Comparison of ENCODE assay signal across 1 cellular context in the genomic region with DNA sequence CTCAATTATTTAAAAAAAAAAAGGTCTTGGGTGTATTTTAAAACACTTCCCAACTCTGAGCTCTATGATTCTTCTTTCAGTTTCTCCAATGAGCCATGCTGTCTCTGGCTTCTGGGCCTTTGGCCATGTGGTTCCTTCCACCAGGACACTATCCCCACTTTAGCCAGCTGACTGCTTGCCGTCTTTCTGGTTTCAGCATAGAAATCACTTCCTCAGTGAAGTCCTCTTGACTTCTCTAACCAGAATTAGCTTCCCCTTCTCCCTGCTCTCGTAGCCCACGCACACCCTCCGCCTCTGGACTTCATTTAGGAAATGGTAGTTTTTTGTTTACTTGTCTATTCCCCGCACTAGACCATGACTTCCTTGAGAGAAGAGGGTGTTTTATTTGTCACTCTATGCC.
TF ChIP-seq lines count a peak whose summit lies in the region.

No MANE protein-coding gene starts in this region.

TF ChIP-seq in HepG2, 621 proteins besides CTCF, POLR2A, EP300 and RAD21:
- TF ChIP-seq ZSCAN20 (CRISPR knock-in tag; IDR thresholded peaks at IDR 0.05; ENCODE audit: borderline replicate concordance) (no peak), TARDBP (CRISPR knock-in tag; IDR thresholded peaks at IDR 0.05) (no peak), ZBTB38 (CRISPR knock-in tag; IDR thresholded peaks at IDR 0.05) (no peak), E2F5 (CRISPR knock-in tag; conservative IDR thresholded peaks at IDR 0.05) (no peak), KDM4B (CRISPR knock-in tag; IDR thresholded peaks at IDR 0.05) (no peak), ZNF326 (CRISPR knock-in tag; IDR thresholded peaks at IDR 0.05; ENCODE audit: borderline replicate concordance) (no peak), SIN3B (IDR thresholded peaks at IDR 0.05; ENCODE audit: low read length) (no peak), HNRNPL (IDR thresholded peaks at IDR 0.05; ENCODE audit: low read depth, low read length) (no peak)
- TF ChIP-seq, protein P1, sequence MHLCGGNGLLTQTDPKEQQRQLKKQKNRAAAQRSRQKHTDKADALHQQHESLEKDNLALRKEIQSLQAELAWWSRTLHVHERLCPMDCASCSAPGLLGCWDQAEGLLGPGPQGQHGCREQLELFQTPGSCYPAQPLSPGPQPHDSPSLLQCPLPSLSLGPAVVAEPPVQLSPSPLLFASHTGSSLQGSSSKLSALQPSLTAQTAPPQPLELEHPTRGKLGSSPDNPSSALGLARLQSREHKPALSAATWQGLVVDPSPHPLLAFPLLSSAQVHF (CRISPR knock-in tag; IDR thresholded peaks at IDR 0.05) = no peak
- TF ChIP-seq, protein P2, sequence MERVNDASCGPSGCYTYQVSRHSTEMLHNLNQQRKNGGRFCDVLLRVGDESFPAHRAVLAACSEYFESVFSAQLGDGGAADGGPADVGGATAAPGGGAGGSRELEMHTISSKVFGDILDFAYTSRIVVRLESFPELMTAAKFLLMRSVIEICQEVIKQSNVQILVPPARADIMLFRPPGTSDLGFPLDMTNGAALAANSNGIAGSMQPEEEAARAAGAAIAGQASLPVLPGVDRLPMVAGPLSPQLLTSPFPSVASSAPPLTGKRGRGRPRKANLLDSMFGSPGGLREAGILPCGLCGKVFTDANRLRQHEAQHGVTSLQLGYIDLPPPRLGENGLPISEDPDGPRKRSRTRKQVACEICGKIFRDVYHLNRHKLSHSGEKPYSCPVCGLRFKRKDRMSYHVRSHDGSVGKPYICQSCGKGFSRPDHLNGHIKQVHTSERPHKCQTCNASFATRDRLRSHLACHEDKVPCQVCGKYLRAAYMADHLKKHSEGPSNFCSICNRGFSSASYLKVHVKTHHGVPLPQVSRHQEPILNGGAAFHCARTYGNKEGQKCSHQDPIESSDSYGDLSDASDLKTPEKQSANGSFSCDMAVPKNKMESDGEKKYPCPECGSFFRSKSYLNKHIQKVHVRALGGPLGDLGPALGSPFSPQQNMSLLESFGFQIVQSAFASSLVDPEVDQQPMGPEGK (CRISPR knock-in tag; IDR thresholded peaks at IDR 0.05) = no peak
